ENCODE assay signal across 11 cellular contexts in the genomic region with DNA sequence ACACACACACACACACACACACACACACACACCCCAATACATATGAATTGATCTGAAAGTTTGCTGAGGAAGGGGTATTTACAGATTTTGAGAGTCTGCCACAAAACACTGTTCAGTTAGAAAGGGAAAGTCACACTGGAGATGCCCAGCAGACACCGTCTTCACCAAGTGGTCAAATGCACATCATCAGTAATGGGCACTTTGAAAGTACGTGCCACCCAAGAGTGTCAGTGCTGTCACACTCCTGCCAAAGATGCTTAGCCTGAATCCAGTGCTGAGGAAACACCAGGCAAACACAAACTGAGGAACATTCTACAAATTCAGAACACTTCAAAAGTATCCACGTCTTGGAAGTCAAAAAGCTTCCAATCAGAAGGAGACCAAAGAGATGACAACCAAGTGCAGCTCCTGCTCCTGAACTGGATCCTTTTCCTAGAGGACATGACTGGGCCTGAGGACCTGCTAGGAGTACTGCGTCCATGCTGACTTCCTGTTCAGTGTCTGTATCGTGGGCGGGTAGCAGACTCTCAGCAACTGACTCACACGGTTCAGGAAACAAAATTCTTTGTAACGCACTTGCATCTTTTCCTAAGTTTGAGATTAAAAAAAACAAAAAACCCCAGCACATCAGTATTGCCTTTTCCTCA. TPM values are rescaled to one million over a fixed set of nuclear protein-coding genes. Genes with fewer than 3 reads are reported as not detected.
DNase-seq lines count a peak whose midpoint lies in the region; ATAC-seq, FAIRE-seq and TF ChIP-seq lines count a peak whose summit lies in the region.
"Had no signal": no experiment of that assay in that cellular context is flagged by ENCODE, and none has a peak within 500 bp of the region (broad histone marks: within the 10 kb centered on the region; RNA-seq: fewer than 3 reads in every experiment).

No MANE protein-coding gene starts in this region.

- WGBS in mesenchymal stem cell = 61% methylated on average over 8 of the region's 8 CpGs
- WGBS in small intestine, 3 donors = 66 to 83% (median 78%) methylated on average over 8 of the region's 8 CpGs

- no peak overlapping the region for H2BK5ac ChIP-seq in mesenchymal stem cell (ENCODE audit: low read depth, low read length, poor library complexity, severe bottlenecking)

- POLR2A ChIA-PET in A673 (lab: Charles Lee; ENCODE audit: low non-redundant PET) = no interaction called here

- CTCF ChIA-PET in A673 (lab: Charles Lee) = interaction anchor here (1.5 kb wide), 1 partner anchor 125 kb away, joined by 4 read pairs; no protein-coding TSS in a partner anchor

- H3K9ac ChIP-seq in mesenchymal stem cell (ENCODE audit: low read length) = peak overlapping the region; percentile 49

- no peak for FAIRE-seq in small intestine (lab: Jason Lieb, UNC)

- H3K4me2 ChIP-seq in mesenchymal stem cell (ENCODE audit: low read length, poor library complexity, severe bottlenecking) = no peak overlapping the region

- H2AK5ac ChIP-seq in mesenchymal stem cell (ENCODE audit: low read length, severe bottlenecking) = no peak overlapping the region

- no peak overlapping the region for H3K4me3 ChIP-seq in A673 (ENCODE audit: low read depth, low read length, poor library complexity, severe bottlenecking)
- no peak overlapping the region for H3K4me3 ChIP-seq in brain microvascular endothelial cell (ENCODE audit: low read depth, low read length)
- H3K4me3 ChIP-seq in mesenchymal stem cell (ENCODE audit: insufficient read depth in 1 of 2, low read depth in 1 of 2, low read length in 2 of 2) = no peak overlapping the region
- no peak overlapping the region for H3K4me3 ChIP-seq in small intestine (ENCODE audit: low read depth in 1 of 2, low read length in 2 of 2)
- H3K4me3 ChIP-seq: HAP-1 had no signal

- no peaks in the 10 kb centered on the region for H3K27me3 ChIP-seq in A673 (replicated peaks; ENCODE audit: insufficient read depth, low read depth, low read length, poor library complexity)
- H3K27me3 ChIP-seq in brain microvascular endothelial cell (replicated peaks) = no peaks in the 10 kb centered on the region
- no peaks in the 10 kb centered on the region for H3K27me3 ChIP-seq in mesenchymal stem cell (ENCODE audit: control insufficient read depth in 1 of 2, insufficient read depth in 1 of 2, low read length in 2 of 2)
- H3K27me3 ChIP-seq in small intestine (ENCODE audit: control insufficient read depth in 2 of 2, insufficient read depth in 2 of 2, low read length in 2 of 2) = no peaks in the 10 kb centered on the region

- no peak overlapping the region for H2BK120ac ChIP-seq in mesenchymal stem cell (ENCODE audit: low read depth, low read length)

- no peak for ATAC-seq in HG03196 (IDR thresholded peaks at IDR 0.05; ENCODE audit: unreplicated experiment)
- ATAC-seq in HG02884 (IDR thresholded peaks at IDR 0.05; ENCODE audit: unreplicated experiment) = no peak
- ATAC-seq: left lobe of liver had no signal

- H3K27ac ChIP-seq in A673 (ENCODE audit: low read depth, low read length, poor library complexity, severe bottlenecking) = peak overlapping the region; percentile 42
- peak overlapping the region; percentile 90 for H3K27ac ChIP-seq in brain microvascular endothelial cell
- peak overlapping the region; percentile 49 for H3K27ac ChIP-seq in mesenchymal stem cell (ENCODE audit: low read length, poor library complexity, severe bottlenecking)
- H3K27ac ChIP-seq in small intestine (ENCODE audit: low read depth in 1 of 2, low read length in 1 of 2) = peak overlapping the region in 1 of 2 donors; percentile 50

- intact Hi-C loops in A673 (cut with micrococcal nuclease; ENCODE audit: unreplicated experiment) = loop anchor here (10.0 kb wide), 1 partner anchor 420 kb away; no protein-coding TSS in a partner anchor

- no peak for TF ChIP-seq CTCF in A673 (conservative IDR thresholded peaks at IDR 0.05; ENCODE audit: low read depth, low read length)
- peak; percentile 6 for TF ChIP-seq CTCF in brain microvascular endothelial cell (IDR thresholded peaks at IDR 0.05; ENCODE audit: low read depth, low read length, missing control alignments)

- no peak overlapping the region for H3K4ac ChIP-seq in mesenchymal stem cell (ENCODE audit: low read depth in 1 of 2, low read length in 2 of 2)

- H3K14ac ChIP-seq in mesenchymal stem cell (ENCODE audit: low read length in 2 of 2) = no peak overlapping the region

- H3K18ac ChIP-seq in mesenchymal stem cell (ENCODE audit: low read depth in 1 of 2, low read length in 2 of 2) = no peak overlapping the region

- H4K91ac ChIP-seq in mesenchymal stem cell (ENCODE audit: low read length) = no peak overlapping the region

- H4K8ac ChIP-seq in mesenchymal stem cell (ENCODE audit: low read length) = no peak overlapping the region

- no peak overlapping the region for H2AFZ ChIP-seq in mesenchymal stem cell (ENCODE audit: low read depth, low read length)

- DNase-seq in A673 (ENCODE audit: low spot score) = peak; percentile 57
- DNase-seq in M059J (ENCODE audit: low read depth) = peak; percentile 24
- DNase-seq in brain microvascular endothelial cell = peak; percentile 88
- peak; percentile 56 for DNase-seq in mesenchymal stem cell
- DNase-seq in Ammon's horn (ENCODE audit: low spot score) = no peak
- no peak for DNase-seq in small intestine
- DNase-seq: NCI-H1930 had no signal

- peaks cover 12% of the 10 kb centered on the region for H3K79me1 ChIP-seq in mesenchymal stem cell (replicated peaks; ENCODE audit: low read length, poor library complexity, severe bottlenecking)

- H3K36me3 ChIP-seq in A673 (ENCODE audit: insufficient read depth, low read length, poor library complexity, severe bottlenecking) = peaks cover 44% of the 10 kb centered on the region
- H3K36me3 ChIP-seq in brain microvascular endothelial cell (replicated peaks) = peaks cover 38% of the 10 kb centered on the region
- peaks cover 62 to 71% of the 10 kb centered on the region in 2 experiments for H3K36me3 ChIP-seq in mesenchymal stem cell (ENCODE audit: control insufficient read depth in 1 of 2, insufficient read depth in 2 of 2, low read depth in 1 of 2, low read length in 2 of 2)
- H3K36me3 ChIP-seq in small intestine (ENCODE audit: control insufficient read depth in 2 of 2, insufficient read depth in 2 of 2, low read length in 2 of 2) = peaks cover 6 to 32% of the 10 kb centered on the region in 2 donors

- no TSS peak for BruUV-seq in A673 (replicated peaks; lab: Mats Ljungman, UMichigan)

- H2BK12ac ChIP-seq in mesenchymal stem cell (ENCODE audit: low read length in 2 of 2) = no peak overlapping the region

- H3K9me3 ChIP-seq in A673 (ENCODE audit: low read depth, low read length, poor library complexity, severe bottlenecking) = no peaks in the 10 kb centered on the region
- no peaks in the 10 kb centered on the region for H3K9me3 ChIP-seq in mesenchymal stem cell (ENCODE audit: control insufficient read depth, low read length)
- no peaks in the 10 kb centered on the region for H3K9me3 ChIP-seq in small intestine (ENCODE audit: control insufficient read depth, low read depth)
- H3K9me3 ChIP-seq: HAP-1 had no signal

- H3K4me1 ChIP-seq in A673 (ENCODE audit: insufficient read depth, low read length, poor library complexity, severe bottlenecking) = peaks cover 16% of the 10 kb centered on the region
- H3K4me1 ChIP-seq in mesenchymal stem cell (ENCODE audit: control insufficient read depth, insufficient read depth, low read depth, low read length) = peaks cover 12% of the 10 kb centered on the region
- H3K4me1 ChIP-seq in small intestine (ENCODE audit: control insufficient read depth in 2 of 2, insufficient read depth in 1 of 2, low read depth in 1 of 2, low read length in 1 of 2) = no peaks in the 10 kb centered on the region
- H3K4me1 ChIP-seq: HAP-1 had no signal

- H3K23ac ChIP-seq in mesenchymal stem cell (ENCODE audit: low read length in 2 of 2) = no peak overlapping the region

- H2BK15ac ChIP-seq in mesenchymal stem cell (ENCODE audit: low read depth, poor library complexity, severe bottlenecking) = no peak overlapping the region

- in situ Hi-C loops in brain microvascular endothelial cell (cut with HindIII; ENCODE audit: low pct_ligation_motif_present, low sequenced_read_pairs) = no loop called here

RNA-seq across cellular contexts. Expression of gene PSMC1, which starts 18.6 kb away (rescaled TPM):
- total RNA-seq in A673 (2021) = 278 and 318 TPM in 2 replicates
- total RNA-seq in M059J (2014; rRNA removed; shearing (Covaris generic)) = 161 and 233 TPM in 2 replicates
- polyA plus RNA-seq in mesenchymal stem cell (2013, experiment 1 of 2) = 135 TPM
- polyA plus RNA-seq in mesenchymal stem cell (2013, experiment 2 of 2) = 146 TPM
- polyA plus RNA-seq in small intestine = 100 to 1,000 TPM in 2 of 3 donors, 10 to 100 TPM in 1; 85.0 to 172 (median 121) TPM

RNA-seq across cellular contexts. Expression of gene NRDE2, which starts 56.8 kb away (rescaled TPM):
- 19.7 and 21.1 TPM in 2 replicates for total RNA-seq in A673 (2021)
- 4.6 and 8.2 TPM in 2 replicates for total RNA-seq in M059J (2014; rRNA removed; shearing (Covaris generic))
- 4.8 TPM for polyA plus RNA-seq in mesenchymal stem cell (2013, experiment 1 of 2)
- 4.4 TPM for polyA plus RNA-seq in mesenchymal stem cell (2013, experiment 2 of 2)
- polyA plus RNA-seq in small intestine = 10 to 100 TPM; 11.2 to 20.0 (median 15.7) TPM

Comparison
In these comparisons a context has a peak if more than half of its experiments do, and no peak if none do; other contexts are left out.
1. DNase-seq: peak in A673 (single experiment), M059J (single experiment), brain microvascular endothelial cell (single experiment) and mesenchymal stem cell (single experiment); none in Ammon's horn (single experiment) and small intestine (single experiment).